Comparison of ENCODE assay signal across 9 cellular contexts in genomic region chr2:88545118-88545517, GRCh38.
DNase-seq lines count a peak whose midpoint lies in the region; ATAC-seq and TF ChIP-seq lines count a peak whose summit lies in the region.
"Had no signal": no experiment of that assay in that cellular context is flagged by ENCODE, and none has a peak within 500 bp of the region (broad histone marks: within the 10 kb centered on the region; RNA-seq: fewer than 3 reads in every experiment).

No MANE protein-coding gene starts in this region.

- TF ChIP-seq CTCF in Panc1 (IDR thresholded peaks at IDR 0.05) (no peak), fibroblast of mammary gland (conservative IDR thresholded peaks at IDR 0.05; ENCODE audit: control insufficient read depth, insufficient read depth, low read depth, low read length) (no peak)

- H3K4me1 ChIP-seq in Panc1 (ENCODE audit: control insufficient read depth, insufficient read depth, low read length) = no peaks in the 10 kb centered on the region
- H3K4me1 ChIP-seq: HAP-1 had no signal

- DNase-seq in DMS 273 (lab: John Stamatoyannopoulos, UW; ENCODE audit: unreplicated experiment) (peak; percentile 79), HEK293T (ENCODE audit: extremely low spot score) (peak; percentile 63), Panc1 (ENCODE audit: low read depth, low spot score) (no peak), fibroblast of mammary gland (ENCODE audit: low read depth) (peak; percentile 48), NCI-H187 (lab: John Stamatoyannopoulos, UW) (no peak), MV-4-11 (lab: John Stamatoyannopoulos, UW) (no peak)

- CTCF ChIA-PET in HEK293T (lab: Yijun Ruan, JAX) = no interaction called here
- CTCF ChIA-PET in Panc1 (lab: Charles Lee) = interaction anchor here (0.6 kb wide), 1 partner anchor 91 kb away, joined by 6 read pairs; no protein-coding TSS in a partner anchor

- intact Hi-C loops in Panc1 (cut with micrococcal nuclease; ENCODE audit: unreplicated experiment) = no loop called here

- ATAC-seq in Panc1 (peak; percentile 88), HG03097 (IDR thresholded peaks at IDR 0.05; ENCODE audit: low FRiP score, unreplicated experiment) (no peak), HG03571 (IDR thresholded peaks at IDR 0.05; ENCODE audit: unreplicated experiment) (no peak)

- H3K4me3 ChIP-seq in Panc1 (ENCODE audit: low read depth in 2 of 2, low read length in 2 of 2) (no peak overlapping the region), fibroblast of mammary gland (ENCODE audit: control insufficient read depth, low read depth, low read length) (no peak overlapping the region)
- H3K4me3 ChIP-seq: HAP-1 had no signal

- no peaks in the 10 kb centered on the region for H3K9me3 ChIP-seq in Panc1 (ENCODE audit: control insufficient read depth, insufficient read depth, low read depth, low read length)
- H3K9me3 ChIP-seq: HAP-1 had no signal

- no TSS peak for BruUV-seq in Panc1 (replicated peaks; lab: Mats Ljungman, UMichigan)

- no peaks in the 10 kb centered on the region for H3K36me3 ChIP-seq in Panc1 (ENCODE audit: control insufficient read depth, insufficient read depth, low read length)
- H3K36me3 ChIP-seq: HAP-1 had no signal

- H3K27me3 ChIP-seq in Panc1 (ENCODE audit: control insufficient read depth, insufficient read depth, low read length) = no peaks in the 10 kb centered on the region

- H3K27ac ChIP-seq in Panc1 (ENCODE audit: low read length) = no peak overlapping the region

- POLR2A ChIA-PET in HEK293T (lab: Yijun Ruan, JAX) = no interaction called here
- POLR2A ChIA-PET in Panc1 (lab: Charles Lee) = no interaction called here

- in situ Hi-C loops in Panc1 (cut with HindIII; ENCODE audit: low pct_unique_long_range_greater_than_20kb, low sequenced_read_pairs) = no loop called here

TF ChIP-seq in HEK293T, 16 proteins besides CTCF, POLR2A, EP300 and RAD21:
- TF ChIP-seq HDGF (IDR thresholded peaks at IDR 0.05; ENCODE audit: borderline replicate concordance) (no peak), FOXA1 (IDR thresholded peaks at IDR 0.05) (no peak), ARNT (IDR thresholded peaks at IDR 0.05) (no peak), TARDBP (IDR thresholded peaks at IDR 0.05) (no peak), FOXM1 (IDR thresholded peaks at IDR 0.05; ENCODE audit: borderline replicate concordance) (no peak), NFRKB (IDR thresholded peaks at IDR 0.05) (no peak), BHLHE40 (IDR thresholded peaks at IDR 0.05; ENCODE audit: borderline replicate concordance) (no peak), LEF1 (IDR thresholded peaks at IDR 0.05; ENCODE audit: borderline replicate concordance) (no peak), ZNF384 (IDR thresholded peaks at IDR 0.05) (no peak), CTBP1 (IDR thresholded peaks at IDR 0.05; ENCODE audit: borderline replicate concordance) (no peak), SUZ12 (IDR thresholded peaks at IDR 0.05) (no peak)

Comparison
In these comparisons a context has a peak if more than half of its experiments do, and no peak if none do; other contexts are left out.
1. DNase-seq: peak in DMS 273 (single experiment), HEK293T (single experiment) and fibroblast of mammary gland (single experiment); none in Panc1 (single experiment), NCI-H187 (0 of 2) and MV-4-11 (single experiment).